ENCODE assay signal across 8 cellular contexts in the genomic region with DNA sequence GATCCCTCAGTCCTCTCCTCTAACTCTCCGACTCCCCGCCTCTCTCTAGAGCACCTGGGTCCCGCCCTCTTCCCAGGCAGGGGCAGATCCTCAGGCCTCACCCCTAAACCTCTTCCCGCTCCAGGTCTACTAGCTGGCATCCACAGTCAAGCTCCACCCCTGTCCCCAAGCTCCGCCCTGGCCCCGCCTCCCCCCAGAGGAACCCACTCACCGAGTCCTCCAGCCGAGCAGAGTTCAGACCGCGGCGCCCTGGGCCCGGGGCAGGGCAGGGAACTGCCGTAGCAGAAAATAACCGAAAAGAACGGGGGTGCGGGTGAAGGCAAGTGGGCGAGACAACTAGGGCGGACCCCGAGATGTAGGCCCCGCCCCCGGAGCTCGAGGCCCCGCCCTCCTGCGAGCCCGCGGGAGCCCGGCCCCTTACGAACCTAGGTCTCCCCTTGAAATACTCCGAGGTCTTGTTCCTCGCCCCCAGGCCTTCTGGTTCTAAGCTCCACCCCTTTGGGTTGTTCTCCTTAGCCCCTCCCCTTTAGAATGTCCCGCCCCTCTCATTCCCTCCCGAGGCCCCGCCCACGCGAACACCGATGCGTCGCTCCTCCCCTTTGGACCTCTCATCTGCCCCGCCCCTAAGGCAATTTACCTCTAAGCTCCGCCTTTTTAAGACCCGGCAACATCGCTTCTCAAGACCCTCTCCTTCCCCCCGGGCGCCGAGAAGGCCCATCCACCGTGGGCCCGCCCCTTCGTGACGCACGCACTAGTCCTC. TPM values are rescaled to one million over a fixed set of nuclear protein-coding genes. Genes with fewer than 3 reads are reported as not detected.
DNase-seq lines count a peak whose midpoint lies in the region; ATAC-seq and TF ChIP-seq lines count a peak whose summit lies in the region.

A gene with protein sequence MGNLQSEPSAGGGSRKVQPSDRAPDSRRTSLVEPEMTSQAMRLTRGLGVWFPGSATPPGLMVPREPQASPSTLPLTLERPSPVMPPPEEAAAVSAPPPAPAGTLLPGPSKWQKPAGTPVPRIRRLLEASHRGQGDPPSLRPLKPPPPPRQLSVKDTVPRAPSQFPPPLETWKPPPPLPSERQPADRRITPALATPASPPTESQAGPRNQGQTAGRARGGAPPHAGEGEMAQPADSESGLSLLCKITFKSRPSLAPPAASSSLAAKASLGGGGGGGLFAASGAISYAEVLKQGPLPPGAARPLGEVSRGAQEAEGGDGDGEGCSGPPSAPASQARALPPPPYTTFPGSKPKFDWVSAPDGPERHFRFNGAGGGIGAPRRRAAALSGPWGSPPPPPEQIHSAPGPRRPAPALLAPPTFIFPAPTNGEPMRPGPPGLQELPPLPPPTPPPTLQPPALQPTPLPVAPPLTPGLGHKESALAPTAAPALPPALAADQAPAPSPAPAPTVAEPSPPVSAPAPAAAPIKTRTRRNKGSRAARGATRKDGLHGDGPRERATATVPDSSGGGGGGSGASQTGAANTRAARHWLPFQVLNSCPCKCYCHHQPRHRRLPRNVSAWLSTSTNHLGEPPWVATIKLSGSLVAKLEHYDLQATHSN (minus strand): TSS at position 485 of the 760 bp plus-strand sequence. CDS start 773 bp downstream, outside the sequence.

- peak within 1 kb of the TSS; percentile 40 to 47 for H3K9ac ChIP-seq in colonic mucosa (ENCODE audit: low read depth in 2 of 2, low read length in 2 of 2)

- no peaks in the 10 kb centered on the region for H3K9me3 ChIP-seq in colonic mucosa

- no peaks in the 10 kb centered on the region for H3K36me3 ChIP-seq in colonic mucosa

- intact Hi-C loops in activated CD4-positive, alpha-beta T cell treated with anti-CD3 and anti-CD28 coated beads, Interleukin-2, amount 10 ng/mL, durations not matched to agents 24 days and 14 days (cut with micrococcal nuclease) = loop anchor here (1.0 kb wide), 2 partner anchors 13 to 51 kb away; a partner anchor contains a TSS
- intact Hi-C loops in colonic mucosa (cut with DNase I) = no loop called here

- peak within 1 kb of the TSS; percentile 90 for H3K4me3 Mint-ChIP-seq in activated CD4-positive, alpha-beta T cell treated with anti-CD3 and anti-CD28 coated beads, Interleukin-2, amount 10 ng/mL, durations not matched to agents 24 days and 14 days

- H3K27me3 Mint-ChIP-seq in activated CD4-positive, alpha-beta T cell treated with anti-CD3 and anti-CD28 coated beads, Interleukin-2, amount 10 ng/mL, durations not matched to agents 24 days and 14 days = peaks cover 23% of the 10 kb centered on the region

- DNase-seq in DMS 273 (lab: John Stamatoyannopoulos, UW; ENCODE audit: unreplicated experiment) (peak; percentile 88), NCI-H446 treated with DMSO at 0.1 percent for 48 hours (lab: John Stamatoyannopoulos, UW) (peak; percentile 84), colonic mucosa (peak; percentile 88)
- peak; percentile 94 for DNase-seq in activated CD4-positive, alpha-beta T cell treated with anti-CD3 and anti-CD28 coated beads, Interleukin-2, amount 10 ng/mL, durations not matched to agents 24 days and 14 days
- peak; percentile 82 to 90 for DNase-seq in stimulated activated CD4-positive, alpha-beta T cell treated with anti-CD3 and anti-CD28 coated beads, Interleukin-15, amount 100 ng/mL, for 48 hours (ENCODE audit: low read depth in 2 of 2)

- H3K9me3 Mint-ChIP-seq in activated CD4-positive, alpha-beta T cell treated with anti-CD3 and anti-CD28 coated beads, Interleukin-2, amount 10 ng/mL, durations not matched to agents 24 days and 14 days = no peaks in the 10 kb centered on the region

- peaks cover 17% of the 10 kb centered on the region for H3K27me3 ChIP-seq in colonic mucosa
- no peaks in the 10 kb centered on the region for H3K27me3 ChIP-seq in layer of hippocampus (ENCODE audit: control insufficient read depth, insufficient read depth, low read length)

- peak within 1 kb of the TSS; percentile 37 for H3K27ac ChIP-seq in colonic mucosa
- peak within 1 kb of the TSS; percentile 73 for H3K27ac ChIP-seq in layer of hippocampus (ENCODE audit: low read depth, low read length)

- peaks cover 17% of the 10 kb centered on the region for H3K4me1 Mint-ChIP-seq in activated CD4-positive, alpha-beta T cell treated with anti-CD3 and anti-CD28 coated beads, Interleukin-2, amount 10 ng/mL, durations not matched to agents 24 days and 14 days

- ATAC-seq in HG02798 (IDR thresholded peaks at IDR 0.05; ENCODE audit: poor library complexity, unreplicated experiment) (peak; percentile 51), GM18520 (IDR thresholded peaks at IDR 0.05; ENCODE audit: unreplicated experiment) (no peak)

- TF ChIP-seq CTCF in colonic mucosa (IDR thresholded peaks at IDR 0.05) = no peak

- peaks cover 23% of the 10 kb centered on the region for H3K36me3 Mint-ChIP-seq in activated CD4-positive, alpha-beta T cell treated with anti-CD3 and anti-CD28 coated beads, Interleukin-2, amount 10 ng/mL, durations not matched to agents 24 days and 14 days (ENCODE audit: low read depth)

- peak within 1 kb of the TSS; percentile 44 for H3K4me3 ChIP-seq in colonic mucosa

- H3K27ac Mint-ChIP-seq in activated CD4-positive, alpha-beta T cell treated with anti-CD3 and anti-CD28 coated beads, Interleukin-2, amount 10 ng/mL, durations not matched to agents 24 days and 14 days = peak within 1 kb of the TSS; percentile 72

- peaks cover 14% of the 10 kb centered on the region for H3K4me1 ChIP-seq in colonic mucosa

RNA-seq across cellular contexts. Expression of the gene that starts here (rescaled TPM):
- total RNA-seq in activated CD4-positive, alpha-beta T cell treated with anti-CD3 and anti-CD28 coated beads, Interleukin-2, amount 10 ng/mL, durations not matched to agents 24 days and 14 days = 0.47 and 1.0 TPM in 2 replicates
- under 1 TPM; 0.37 to 0.45 TPM for total RNA-seq in colonic mucosa

Comparison
In these comparisons a context has a peak if more than half of its experiments do, and no peak if none do; other contexts are left out.
1. Peak in DNase-seq, H3K4me3 ChIP-seq, H3K27ac ChIP-seq and H3K9ac ChIP-seq in colonic mucosa; RNA of the gene not detected or under 1 TPM.